In the genomic region with DNA sequence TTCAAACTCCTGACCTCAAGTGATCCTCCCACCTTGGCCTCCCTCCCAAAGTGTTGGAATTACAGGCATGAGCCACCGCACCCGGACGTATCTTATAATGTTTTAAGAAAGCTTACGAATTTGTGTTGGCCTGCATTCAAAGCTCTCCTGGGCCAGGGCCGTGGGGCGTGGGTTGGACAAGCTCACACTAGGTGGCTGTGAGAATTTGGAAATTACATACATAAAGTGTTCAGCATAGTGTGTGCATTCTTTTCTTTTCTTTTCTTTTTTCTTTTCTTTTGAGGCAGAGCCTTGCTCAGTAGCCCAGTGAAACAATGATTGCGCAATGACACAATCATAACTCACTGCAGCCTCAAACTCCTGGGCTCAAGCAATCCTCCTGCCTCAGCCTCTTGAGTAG, we compare ENCODE assay signal across 11 cellular contexts. TPM values are rescaled to one million over a fixed set of nuclear protein-coding genes. Genes with fewer than 3 reads are reported as not detected.
DNase-seq lines count a peak whose midpoint lies in the region; ATAC-seq and TF ChIP-seq lines count a peak whose summit lies in the region.
"Had no signal": no experiment of that assay in that cellular context is flagged by ENCODE, and none has a peak within 500 bp of the region (broad histone marks: within the 10 kb centered on the region; RNA-seq: fewer than 3 reads in every experiment).

No MANE protein-coding gene starts in this region.

- no peak for DNase-seq in CD4-positive, CD25-positive, alpha-beta regulatory T cell
- DNase-seq in OCI-M1 (lab: John Stamatoyannopoulos, UW) (peak; percentile 80), epithelial cell of prostate (ENCODE audit: low read depth, low spot score) (peak; percentile 34), osteocyte (ENCODE audit: extremely low spot score, unreplicated experiment) (no peak), G401 (ENCODE audit: low spot score) (no peak)
- DNase-seq: activated CD4-positive, alpha-beta T cell treated with anti-CD3 and anti-CD28 coated beads, Interleukin-2, amount 50 U/mL, for 1 hour; KG1; NK-92 treated with Interleukin-12 subunit alpha and Interleukin-12 subunit beta, amount 100 ng/mL, for 24 hours had no signal

- H3K27ac ChIP-seq in CD4-positive, CD25-positive, alpha-beta regulatory T cell (ENCODE audit: insufficient read depth, low read length, poor library complexity, severe bottlenecking), result no peak overlapping the region
- H3K27ac ChIP-seq in epithelial cell of prostate, result peak overlapping the region; percentile 97

- H3K36me3 ChIP-seq in CD4-positive, CD25-positive, alpha-beta regulatory T cell (ENCODE audit: control insufficient read depth, insufficient read depth, low read length), result no peaks in the 10 kb centered on the region

- TF ChIP-seq CTCF in osteocyte (IDR thresholded peaks at IDR 0.05), result no peak

- ATAC-seq in CD4-positive, CD25-positive, alpha-beta regulatory T cell (ENCODE audit: low read depth in 2 of 2), result no peak
- ATAC-seq in GM21619 (IDR thresholded peaks at IDR 0.05; ENCODE audit: unreplicated experiment) (no peak), HG03135 (IDR thresholded peaks at IDR 0.05; ENCODE audit: unreplicated experiment) (no peak), GM21723 (IDR thresholded peaks at IDR 0.05; ENCODE audit: unreplicated experiment) (no peak)

- H3K9me3 ChIP-seq in CD4-positive, CD25-positive, alpha-beta regulatory T cell (ENCODE audit: control insufficient read depth in 2 of 2, low read length in 2 of 2), result no peaks in the 10 kb centered on the region

- no peak overlapping the region for H3K27ac Mint-ChIP-seq in CD4-positive, CD25-positive, alpha-beta regulatory T cell
- H3K27ac Mint-ChIP-seq in osteocyte (ENCODE audit: unreplicated experiment), result peak overlapping the region; percentile 71

- no peaks in the 10 kb centered on the region for H3K27me3 ChIP-seq in CD4-positive, CD25-positive, alpha-beta regulatory T cell (ENCODE audit: control insufficient read depth, insufficient read depth, low read length)

- peaks cover 0 to 35% (median 14%) of the 10 kb centered on the region in 4 donors for H3K4me1 Mint-ChIP-seq in CD4-positive, CD25-positive, alpha-beta regulatory T cell
- peaks cover 39% of the 10 kb centered on the region for H3K4me1 Mint-ChIP-seq in osteocyte (ENCODE audit: unreplicated experiment)

- no peak overlapping the region for H3K4me3 ChIP-seq in CD4-positive, CD25-positive, alpha-beta regulatory T cell (ENCODE audit: low read depth, low read length)

- in situ Hi-C loops in G401 (cut with HindIII; ENCODE audit: low sequenced_read_pairs), result no loop called here

- peaks cover 24% of the 10 kb centered on the region for H3K4me1 ChIP-seq in CD4-positive, CD25-positive, alpha-beta regulatory T cell (ENCODE audit: control insufficient read depth, insufficient read depth, low read length, poor library complexity, severe bottlenecking)

- H3K36me3 Mint-ChIP-seq in CD4-positive, CD25-positive, alpha-beta regulatory T cell, result no peaks in the 10 kb centered on the region
- peaks cover 11% of the 10 kb centered on the region for H3K36me3 Mint-ChIP-seq in osteocyte (ENCODE audit: unreplicated experiment)

- peak overlapping the region; percentile 5 to 93 (median 27) for H3K4me3 Mint-ChIP-seq in CD4-positive, CD25-positive, alpha-beta regulatory T cell
- H3K4me3 Mint-ChIP-seq in osteocyte (ENCODE audit: unreplicated experiment), result no peak overlapping the region

- no peaks in the 10 kb centered on the region for H3K9me3 Mint-ChIP-seq in CD4-positive, CD25-positive, alpha-beta regulatory T cell
- H3K9me3 Mint-ChIP-seq in osteocyte (ENCODE audit: unreplicated experiment), result no peaks in the 10 kb centered on the region

- H3K27me3 Mint-ChIP-seq in CD4-positive, CD25-positive, alpha-beta regulatory T cell, result no peaks in the 10 kb centered on the region
- H3K27me3 Mint-ChIP-seq in osteocyte (ENCODE audit: unreplicated experiment), result no peaks in the 10 kb centered on the region

RNA-seq across cellular contexts. Expression of gene ZSWIM4, which starts 2.6 kb away (rescaled TPM):
- 4.5 TPM for total RNA-seq in CD4-positive, CD25-positive, alpha-beta regulatory T cell
- polyA plus RNA-seq in CD4-positive, CD25-positive, alpha-beta regulatory T cell, result under 1 TPM; 0.46 to 0.82 (median 0.54) TPM
- 14.0 and 15.1 TPM in 2 replicates for total RNA-seq in osteocyte
- total RNA-seq in G401 (2014; rRNA removed; shearing (Covaris generic)), result 5.2 and 8.1 TPM in 2 replicates

RNA-seq across cellular contexts. Expression of gene C19orf53, which starts 23.6 kb away (rescaled TPM):
- total RNA-seq in CD4-positive, CD25-positive, alpha-beta regulatory T cell, result 61.2 TPM
- polyA plus RNA-seq in CD4-positive, CD25-positive, alpha-beta regulatory T cell, result 100 to 1,000 TPM; 205 to 244 (median 237) TPM
- 82.4 and 86.6 TPM in 2 replicates for total RNA-seq in osteocyte
- 132 and 158 TPM in 2 replicates for total RNA-seq in G401 (2014; rRNA removed; shearing (Covaris generic))

RNA-seq across cellular contexts. Expression of gene MRI1, which starts 33.5 kb away (rescaled TPM):
- 38.2 TPM for total RNA-seq in CD4-positive, CD25-positive, alpha-beta regulatory T cell
- 1 to 10 TPM; 6.6 to 9.3 (median 8.5) TPM for polyA plus RNA-seq in CD4-positive, CD25-positive, alpha-beta regulatory T cell
- total RNA-seq in osteocyte, result 18.6 and 22.5 TPM in 2 replicates
- 9.0 and 15.3 TPM in 2 replicates for total RNA-seq in G401 (2014; rRNA removed; shearing (Covaris generic))

Comparison
In these comparisons a context has a peak if more than half of its experiments do, and no peak if none do; other contexts are left out.
1. DNase-seq: peak in OCI-M1 (single experiment) and epithelial cell of prostate (single experiment); none in CD4-positive, CD25-positive, alpha-beta regulatory T cell (0 of 3), osteocyte (single experiment) and G401 (single experiment).